1 cellular context compared by ENCODE assay signal in the genomic region with DNA sequence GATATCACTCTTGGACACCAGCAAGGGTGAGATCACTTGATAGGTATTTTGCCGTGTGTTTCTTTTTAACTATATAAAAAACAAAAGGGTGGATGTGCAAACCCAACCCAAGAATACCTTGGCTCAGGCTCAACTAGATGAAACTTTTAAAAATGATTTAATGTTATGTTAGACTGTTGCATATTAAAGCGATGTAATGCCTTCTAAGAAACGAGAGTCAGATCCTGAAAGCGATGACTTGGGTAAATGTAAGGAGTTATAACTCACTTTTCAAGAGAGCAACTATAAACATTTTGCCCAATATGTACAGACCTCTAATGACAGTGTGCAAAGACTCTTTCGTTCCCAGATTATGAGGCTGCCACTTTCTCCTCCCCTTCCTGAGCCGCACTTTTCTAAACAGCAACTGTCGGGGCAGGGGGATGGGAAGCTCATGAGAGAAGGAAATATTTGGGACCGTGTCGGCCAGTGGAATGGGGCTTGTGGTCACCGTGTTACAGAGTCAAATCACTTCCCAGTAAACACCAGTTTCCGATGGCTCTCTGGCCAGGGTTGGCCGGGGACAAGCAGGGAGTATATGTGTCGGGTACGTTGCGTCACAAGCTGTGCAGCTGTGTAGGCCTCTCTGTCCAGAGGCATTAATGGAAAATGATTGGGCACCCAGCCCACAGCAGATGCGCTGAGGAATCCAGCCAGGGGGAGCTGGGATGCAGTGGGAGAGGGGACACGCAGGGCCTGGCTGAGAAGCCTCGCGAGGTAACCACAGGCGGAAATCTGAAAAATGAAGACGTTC.
TF ChIP-seq lines count a peak whose summit lies in the region.

No MANE protein-coding gene starts in this region.

TF ChIP-seq in GM23338, 12 proteins besides CTCF, POLR2A, EP300 and RAD21:
- TF ChIP-seq, protein P1, sequence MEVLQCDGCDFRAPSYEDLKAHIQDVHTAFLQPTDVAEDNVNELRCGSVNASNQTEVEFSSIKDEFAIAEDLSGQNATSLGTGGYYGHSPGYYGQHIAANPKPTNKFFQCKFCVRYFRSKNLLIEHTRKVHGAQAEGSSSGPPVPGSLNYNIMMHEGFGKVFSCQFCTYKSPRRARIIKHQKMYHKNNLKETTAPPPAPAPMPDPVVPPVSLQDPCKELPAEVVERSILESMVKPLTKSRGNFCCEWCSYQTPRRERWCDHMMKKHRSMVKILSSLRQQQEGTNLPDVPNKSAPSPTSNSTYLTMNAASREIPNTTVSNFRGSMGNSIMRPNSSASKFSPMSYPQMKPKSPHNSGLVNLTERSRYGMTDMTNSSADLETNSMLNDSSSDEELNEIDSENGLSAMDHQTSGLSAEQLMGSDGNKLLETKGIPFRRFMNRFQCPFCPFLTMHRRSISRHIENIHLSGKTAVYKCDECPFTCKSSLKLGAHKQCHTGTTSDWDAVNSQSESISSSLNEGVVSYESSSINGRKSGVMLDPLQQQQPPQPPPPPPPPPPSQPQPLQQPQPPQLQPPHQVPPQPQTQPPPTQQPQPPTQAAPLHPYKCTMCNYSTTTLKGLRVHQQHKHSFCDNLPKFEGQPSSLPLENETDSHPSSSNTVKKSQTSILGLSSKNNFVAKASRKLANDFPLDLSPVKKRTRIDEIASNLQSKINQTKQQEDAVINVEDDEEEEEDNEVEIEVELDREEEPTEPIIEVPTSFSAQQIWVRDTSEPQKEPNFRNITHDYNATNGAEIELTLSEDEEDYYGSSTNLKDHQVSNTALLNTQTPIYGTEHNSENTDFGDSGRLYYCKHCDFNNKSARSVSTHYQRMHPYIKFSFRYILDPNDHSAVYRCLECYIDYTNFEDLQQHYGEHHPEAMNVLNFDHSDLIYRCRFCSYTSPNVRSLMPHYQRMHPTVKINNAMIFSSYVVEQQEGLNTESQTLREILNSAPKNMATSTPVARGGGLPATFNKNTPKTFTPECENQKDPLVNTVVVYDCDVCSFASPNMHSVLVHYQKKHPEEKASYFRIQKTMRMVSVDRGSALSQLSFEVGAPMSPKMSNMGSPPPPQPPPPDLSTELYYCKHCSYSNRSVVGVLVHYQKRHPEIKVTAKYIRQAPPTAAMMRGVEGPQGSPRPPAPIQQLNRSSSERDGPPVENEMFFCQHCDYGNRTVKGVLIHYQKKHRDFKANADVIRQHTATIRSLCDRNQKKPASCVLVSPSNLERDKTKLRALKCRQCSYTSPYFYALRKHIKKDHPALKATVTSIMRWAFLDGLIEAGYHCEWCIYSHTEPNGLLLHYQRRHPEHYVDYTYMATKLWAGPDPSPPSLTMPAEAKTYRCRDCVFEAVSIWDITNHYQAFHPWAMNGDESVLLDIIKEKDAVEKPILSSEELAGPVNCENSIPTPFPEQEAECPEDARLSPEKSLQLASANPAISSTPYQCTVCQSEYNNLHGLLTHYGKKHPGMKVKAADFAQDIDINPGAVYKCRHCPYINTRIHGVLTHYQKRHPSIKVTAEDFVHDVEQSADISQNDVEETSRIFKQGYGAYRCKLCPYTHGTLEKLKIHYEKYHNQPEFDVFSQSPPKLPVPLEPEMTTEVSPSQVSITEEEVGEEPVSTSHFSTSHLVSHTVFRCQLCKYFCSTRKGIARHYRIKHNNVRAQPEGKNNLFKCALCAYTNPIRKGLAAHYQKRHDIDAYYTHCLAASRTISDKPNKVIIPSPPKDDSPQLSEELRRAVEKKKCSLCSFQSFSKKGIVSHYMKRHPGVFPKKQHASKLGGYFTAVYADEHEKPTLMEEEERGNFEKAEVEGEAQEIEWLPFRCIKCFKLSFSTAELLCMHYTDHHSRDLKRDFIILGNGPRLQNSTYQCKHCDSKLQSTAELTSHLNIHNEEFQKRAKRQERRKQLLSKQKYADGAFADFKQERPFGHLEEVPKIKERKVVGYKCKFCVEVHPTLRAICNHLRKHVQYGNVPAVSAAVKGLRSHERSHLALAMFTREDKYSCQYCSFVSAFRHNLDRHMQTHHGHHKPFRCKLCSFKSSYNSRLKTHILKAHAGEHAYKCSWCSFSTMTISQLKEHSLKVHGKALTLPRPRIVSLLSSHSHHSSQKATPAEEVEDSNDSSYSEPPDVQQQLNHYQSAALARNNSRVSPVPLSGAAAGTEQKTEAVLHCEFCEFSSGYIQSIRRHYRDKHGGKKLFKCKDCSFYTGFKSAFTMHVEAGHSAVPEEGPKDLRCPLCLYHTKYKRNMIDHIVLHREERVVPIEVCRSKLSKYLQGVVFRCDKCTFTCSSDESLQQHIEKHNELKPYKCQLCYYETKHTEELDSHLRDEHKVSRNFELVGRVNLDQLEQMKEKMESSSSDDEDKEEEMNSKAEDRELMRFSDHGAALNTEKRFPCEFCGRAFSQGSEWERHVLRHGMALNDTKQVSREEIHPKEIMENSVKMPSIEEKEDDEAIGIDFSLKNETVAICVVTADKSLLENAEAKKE (CRISPR knock-in tag; IDR thresholded peaks at IDR 0.05), result no peak
- TF ChIP-seq CREB1 (CRISPR knock-in tag; IDR thresholded peaks at IDR 0.05; ENCODE audit: low read depth), result no peak
- TF ChIP-seq STAT1 (IDR thresholded peaks at IDR 0.05; ENCODE audit: unreplicated experiment), result no peak
- TF ChIP-seq EZH2 (IDR thresholded peaks at IDR 0.05; ENCODE audit: low read depth, unreplicated experiment), result no peak
- TF ChIP-seq, protein P2, sequence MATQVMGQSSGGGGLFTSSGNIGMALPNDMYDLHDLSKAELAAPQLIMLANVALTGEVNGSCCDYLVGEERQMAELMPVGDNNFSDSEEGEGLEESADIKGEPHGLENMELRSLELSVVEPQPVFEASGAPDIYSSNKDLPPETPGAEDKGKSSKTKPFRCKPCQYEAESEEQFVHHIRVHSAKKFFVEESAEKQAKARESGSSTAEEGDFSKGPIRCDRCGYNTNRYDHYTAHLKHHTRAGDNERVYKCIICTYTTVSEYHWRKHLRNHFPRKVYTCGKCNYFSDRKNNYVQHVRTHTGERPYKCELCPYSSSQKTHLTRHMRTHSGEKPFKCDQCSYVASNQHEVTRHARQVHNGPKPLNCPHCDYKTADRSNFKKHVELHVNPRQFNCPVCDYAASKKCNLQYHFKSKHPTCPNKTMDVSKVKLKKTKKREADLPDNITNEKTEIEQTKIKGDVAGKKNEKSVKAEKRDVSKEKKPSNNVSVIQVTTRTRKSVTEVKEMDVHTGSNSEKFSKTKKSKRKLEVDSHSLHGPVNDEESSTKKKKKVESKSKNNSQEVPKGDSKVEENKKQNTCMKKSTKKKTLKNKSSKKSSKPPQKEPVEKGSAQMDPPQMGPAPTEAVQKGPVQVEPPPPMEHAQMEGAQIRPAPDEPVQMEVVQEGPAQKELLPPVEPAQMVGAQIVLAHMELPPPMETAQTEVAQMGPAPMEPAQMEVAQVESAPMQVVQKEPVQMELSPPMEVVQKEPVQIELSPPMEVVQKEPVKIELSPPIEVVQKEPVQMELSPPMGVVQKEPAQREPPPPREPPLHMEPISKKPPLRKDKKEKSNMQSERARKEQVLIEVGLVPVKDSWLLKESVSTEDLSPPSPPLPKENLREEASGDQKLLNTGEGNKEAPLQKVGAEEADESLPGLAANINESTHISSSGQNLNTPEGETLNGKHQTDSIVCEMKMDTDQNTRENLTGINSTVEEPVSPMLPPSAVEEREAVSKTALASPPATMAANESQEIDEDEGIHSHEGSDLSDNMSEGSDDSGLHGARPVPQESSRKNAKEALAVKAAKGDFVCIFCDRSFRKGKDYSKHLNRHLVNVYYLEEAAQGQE (IDR thresholded peaks at IDR 0.05; ENCODE audit: unreplicated experiment), result no peak
- TF ChIP-seq, protein P3, sequence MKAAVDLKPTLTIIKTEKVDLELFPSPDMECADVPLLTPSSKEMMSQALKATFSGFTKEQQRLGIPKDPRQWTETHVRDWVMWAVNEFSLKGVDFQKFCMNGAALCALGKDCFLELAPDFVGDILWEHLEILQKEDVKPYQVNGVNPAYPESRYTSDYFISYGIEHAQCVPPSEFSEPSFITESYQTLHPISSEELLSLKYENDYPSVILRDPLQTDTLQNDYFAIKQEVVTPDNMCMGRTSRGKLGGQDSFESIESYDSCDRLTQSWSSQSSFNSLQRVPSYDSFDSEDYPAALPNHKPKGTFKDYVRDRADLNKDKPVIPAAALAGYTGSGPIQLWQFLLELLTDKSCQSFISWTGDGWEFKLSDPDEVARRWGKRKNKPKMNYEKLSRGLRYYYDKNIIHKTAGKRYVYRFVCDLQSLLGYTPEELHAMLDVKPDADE (IDR thresholded peaks at IDR 0.05), result no peak
- no peak for TF ChIP-seq NANOG (IDR thresholded peaks at IDR 0.05; ENCODE audit: borderline replicate concordance)
- no peak for TF ChIP-seq JUNB (IDR thresholded peaks at IDR 0.05; ENCODE audit: unreplicated experiment)
- TF ChIP-seq POLR2AphosphoS5 (IDR thresholded peaks at IDR 0.05; ENCODE audit: low read depth), result no peak
